In the genomic region with DNA sequence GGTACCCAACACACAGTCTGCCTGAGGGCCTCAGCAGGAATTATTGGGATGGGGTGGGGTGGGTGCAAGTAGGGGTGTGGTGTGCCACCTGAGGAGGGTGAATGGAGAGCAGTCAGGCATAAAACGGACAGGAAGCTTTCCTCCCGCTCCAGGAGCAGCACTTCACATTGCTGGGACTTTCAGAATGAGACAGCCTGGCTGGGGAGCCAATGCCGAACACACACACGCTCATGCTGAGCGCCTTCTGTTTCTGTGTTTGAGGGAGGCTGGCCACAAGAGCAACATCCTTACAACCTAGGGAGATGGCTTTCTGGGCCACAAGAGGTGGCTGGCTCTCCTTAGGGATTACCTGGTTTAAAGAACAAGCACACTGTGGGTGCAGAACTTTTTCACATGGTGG, we compare ENCODE assay signal across 18 cellular contexts.
"Had no signal": no experiment of that assay in that cellular context is flagged by ENCODE, and none has a peak within 500 bp of the region (broad histone marks: within the 10 kb centered on the region; RNA-seq: fewer than 3 reads in every experiment).

No MANE protein-coding gene starts in this region.

- H3K27ac ChIP-seq: ascending aorta, colonic mucosa, esophagus muscularis mucosa, right lobe of liver, upper lobe of left lung had no signal

- H3K4me1 ChIP-seq: colonic mucosa, right lobe of liver had no signal

- FAIRE-seq: kidney had no signal

- H3K4me3 ChIP-seq: ascending aorta, colonic mucosa, esophagus muscularis mucosa, right lobe of liver, smooth muscle cell, upper lobe of left lung had no signal

- ATAC-seq: activated CD4-positive, CD25-positive, alpha-beta regulatory T cell treated with anti-CD3 and anti-CD28 coated beads, Interleukin-2, amount 50 U/mL, for 24 hours; activated naive CD8-positive, alpha-beta T cell treated with anti-CD3 and anti-CD28 coated beads, Interleukin-2, amount 50 U/mL, for 24 hours; natural killer cell treated with Interleukin-12 subunit alpha and Interleukin-12 subunit beta and Interleukin-15 and Interleukin-18, amount 100 ng/mL, for 72 hours; right lobe of liver; T-cell had no signal

- H3K27me3 ChIP-seq: ascending aorta, colonic mucosa, esophagus muscularis mucosa, right lobe of liver, upper lobe of left lung had no signal

- DNase-seq: activated CD4-positive, alpha-beta T cell treated with anti-CD3 and anti-CD28 coated beads, Interleukin-2, amount 50 U/mL, for 1 hour; activated naive CD4-positive, alpha-beta T cell; activated naive CD8-positive, alpha-beta T cell treated with anti-CD3 and anti-CD28 coated beads, Interleukin-2, amount 50 U/mL, for 24 hours; colonic mucosa; hippocampal formation; kidney; right lobe of liver; stimulated activated CD4-positive, alpha-beta T cell treated with anti-CD3 and anti-CD28 coated beads, Interleukin-4, amount 100 ng/mL, for 4 hours; stimulated activated CD8-positive, alpha-beta memory T cell treated with anti-CD3 and anti-CD28 coated beads, Interleukin-4, amount 100 ng/mL, for 48 hours; stimulated activated naive CD4-positive, alpha-beta T cell treated with Interleukin-2 at 50 U/mL for 16 hours; T-cell; T-helper 9 cell; upper lobe of left lung had no signal

- H3K4me2 ChIP-seq: smooth muscle cell had no signal

- H3K9me3 ChIP-seq: ascending aorta, colonic mucosa, esophagus muscularis mucosa, right lobe of liver, upper lobe of left lung had no signal

- H3K36me3 ChIP-seq: ascending aorta, colonic mucosa, esophagus muscularis mucosa, right lobe of liver, upper lobe of left lung had no signal
